In the genomic region with DNA sequence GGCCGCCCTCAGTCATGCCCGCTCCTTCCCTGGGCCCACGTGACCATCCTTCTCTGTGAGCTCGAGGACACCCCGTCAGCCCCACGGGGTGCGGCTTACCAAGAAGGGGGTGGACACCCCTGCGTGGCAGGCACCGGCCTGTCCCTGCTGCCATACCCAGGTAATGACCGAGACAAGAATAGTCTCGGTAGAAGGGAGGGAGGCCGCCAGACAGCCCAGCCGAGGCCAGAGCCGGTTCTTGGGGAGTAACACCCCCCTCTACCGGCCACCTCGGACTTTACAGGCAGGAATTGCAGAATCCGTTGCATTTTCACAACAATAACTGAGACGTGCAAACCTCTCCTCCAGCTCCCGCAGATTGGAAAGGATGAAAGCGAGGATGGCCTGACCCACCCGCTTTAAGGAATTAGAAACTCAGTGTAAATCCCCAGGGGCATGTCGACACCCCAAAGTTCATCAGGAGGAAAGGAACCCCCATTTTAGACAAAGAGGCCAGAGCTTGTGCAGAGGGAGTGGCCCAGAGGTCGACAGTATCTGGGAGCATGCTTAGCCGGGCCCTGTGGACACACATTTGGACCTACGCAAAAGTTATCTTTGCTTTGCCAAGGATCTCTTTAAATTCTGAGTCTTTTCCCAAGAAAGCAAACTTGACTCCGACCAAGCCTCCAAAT, we compare ENCODE assay signal across 9 cellular contexts.
DNase-seq lines count a peak whose midpoint lies in the region; ATAC-seq and TF ChIP-seq lines count a peak whose summit lies in the region.
"Had no signal": no experiment of that assay in that cellular context is flagged by ENCODE, and none has a peak within 500 bp of the region (broad histone marks: within the 10 kb centered on the region; RNA-seq: fewer than 3 reads in every experiment).

No MANE protein-coding gene starts in this region.

- no peak overlapping the region for H3K27ac ChIP-seq in prostate gland

- H3K9ac ChIP-seq in NT2/D1 (ENCODE audit: insufficient read length, low read depth): no peak overlapping the region

- DNase-seq in AG04449 (ENCODE audit: low read depth, low spot score) (no peak), NT2/D1 (ENCODE audit: low read depth, low spot score) (peak; percentile 57), glutamatergic neuron (peak; percentile 82), prostate gland (ENCODE audit: low spot score) (peak; percentile 59), NCI-H446 (lab: John Stamatoyannopoulos, UW) (no peak)
- peak; percentile 8 for DNase-seq in activated T-helper 1 cell treated with anti-CD3 and anti-CD28 coated beads, Interleukin-12 subunit alpha, Interleukin-12 subunit beta, Interleukin-2, Interleukin-4 antibody, amounts not matched to agents 30 ng/mL and 10 ng/mL and 1 ng/mL, durations not matched to agents 14 hours and 24 hours and 36 hours (ENCODE audit: low spot score)

- no peaks in the 10 kb centered on the region for H3K4me1 Mint-ChIP-seq in activated T-helper 1 cell treated with anti-CD3 and anti-CD28 coated beads, Interleukin-12 subunit alpha, Interleukin-12 subunit beta, Interleukin-2, Interleukin-4 antibody, amounts not matched to agents 30 ng/mL and 10 ng/mL and 1 ng/mL, durations not matched to agents 14 hours and 24 hours and 36 hours (ENCODE audit: low read depth)
- H3K4me1 Mint-ChIP-seq in glutamatergic neuron (ENCODE audit: low read depth, unreplicated experiment): peaks cover 2% of the 10 kb centered on the region

- no peak overlapping the region for H3K4me3 Mint-ChIP-seq in activated T-helper 1 cell treated with anti-CD3 and anti-CD28 coated beads, Interleukin-12 subunit alpha, Interleukin-12 subunit beta, Interleukin-2, Interleukin-4 antibody, amounts not matched to agents 30 ng/mL and 10 ng/mL and 1 ng/mL, durations not matched to agents 14 hours and 24 hours and 36 hours
- no peak overlapping the region for H3K4me3 Mint-ChIP-seq in glutamatergic neuron (ENCODE audit: unreplicated experiment)
- H3K4me3 Mint-ChIP-seq: dendritic cell treated with granulocyte-macrophage colony-stimulating factor and Interleukin-4, amounts not matched to agents 40 ng/mL and 50 ng/mL, for 4 days had no signal

- intact Hi-C loops in activated T-helper 1 cell treated with anti-CD3 and anti-CD28 coated beads, Interleukin-12 subunit alpha, Interleukin-12 subunit beta, Interleukin-2, Interleukin-4 antibody, amounts not matched to agents 30 ng/mL and 10 ng/mL and 1 ng/mL, durations not matched to agents 14 hours and 24 hours and 36 hours (cut with micrococcal nuclease): loop anchor here (1.0 kb wide), 1 partner anchor 332 kb away; no protein-coding TSS in a partner anchor
- intact Hi-C loops in prostate gland (cut with DNase I): loop anchor here (10.0 kb wide), 1 partner anchor 421 kb away; a partner anchor contains a TSS

- H3K9me3 ChIP-seq in NT2/D1 (ENCODE audit: insufficient read depth, low read length): no peaks in the 10 kb centered on the region
- no peaks in the 10 kb centered on the region for H3K9me3 ChIP-seq in prostate gland

- POLR2A ChIA-PET in AG04449 (lab: Yijun Ruan, JAX): no interaction called here

- H3K4me3 ChIP-seq in AG04449 (ENCODE audit: low read depth, low read length) (no peak overlapping the region), NT2/D1 (ENCODE audit: insufficient read length, low read depth) (no peak overlapping the region), prostate gland (no peak overlapping the region)

- no peak overlapping the region for H3K27ac Mint-ChIP-seq in activated T-helper 1 cell treated with anti-CD3 and anti-CD28 coated beads, Interleukin-12 subunit alpha, Interleukin-12 subunit beta, Interleukin-2, Interleukin-4 antibody, amounts not matched to agents 30 ng/mL and 10 ng/mL and 1 ng/mL, durations not matched to agents 14 hours and 24 hours and 36 hours
- H3K27ac Mint-ChIP-seq in glutamatergic neuron (ENCODE audit: unreplicated experiment): no peak overlapping the region
- H3K27ac Mint-ChIP-seq: dendritic cell treated with granulocyte-macrophage colony-stimulating factor and Interleukin-4, amounts not matched to agents 40 ng/mL and 50 ng/mL, for 4 days had no signal

- H3K27me3 ChIP-seq in NT2/D1 (ENCODE audit: insufficient read depth, insufficient read length): peaks cover 84% of the 10 kb centered on the region
- no peaks in the 10 kb centered on the region for H3K27me3 ChIP-seq in prostate gland (replicated peaks; ENCODE audit: insufficient read depth)

- H3K36me3 ChIP-seq in NT2/D1 (ENCODE audit: insufficient read depth, insufficient read length, low read length) (no peaks in the 10 kb centered on the region), prostate gland (no peaks in the 10 kb centered on the region)

- peak; percentile 71 for TF ChIP-seq CTCF in AG04449 (IDR thresholded peaks at IDR 0.05; ENCODE audit: insufficient read depth, low read length, missing control alignments)
- TF ChIP-seq CTCF in glutamatergic neuron (IDR thresholded peaks at IDR 0.05; ENCODE audit: partially characterized antibody, unreplicated experiment): peak; percentile 80
- peak; percentile 45 to 86 (median 71) for TF ChIP-seq CTCF in prostate gland (IDR thresholded peaks at IDR 0.05)

- no peaks in the 10 kb centered on the region for H3K36me3 Mint-ChIP-seq in activated T-helper 1 cell treated with anti-CD3 and anti-CD28 coated beads, Interleukin-12 subunit alpha, Interleukin-12 subunit beta, Interleukin-2, Interleukin-4 antibody, amounts not matched to agents 30 ng/mL and 10 ng/mL and 1 ng/mL, durations not matched to agents 14 hours and 24 hours and 36 hours (ENCODE audit: low read depth)
- no peaks in the 10 kb centered on the region for H3K36me3 Mint-ChIP-seq in glutamatergic neuron (ENCODE audit: unreplicated experiment)

- TF ChIP-seq POLR2A in prostate gland (IDR thresholded peaks at IDR 0.05): no peak

- 30% methylated on average over 26 of the region's 26 CpGs for WGBS in prostate gland

- CTCF ChIA-PET in AG04449 (lab: Yijun Ruan, JAX): interaction anchor here (0.6 to 20.1 kb wide), 49 partner anchors 9 to 410 kb away, joined by 3 to 576 read pairs (median 4); a partner anchor contains a TSS

- ATAC-seq in GM19467 (IDR thresholded peaks at IDR 0.05; ENCODE audit: unreplicated experiment): peak; percentile 47
- ATAC-seq in HG03439 (IDR thresholded peaks at IDR 0.05; ENCODE audit: unreplicated experiment): no peak

- H3K27me3 Mint-ChIP-seq in activated T-helper 1 cell treated with anti-CD3 and anti-CD28 coated beads, Interleukin-12 subunit alpha, Interleukin-12 subunit beta, Interleukin-2, Interleukin-4 antibody, amounts not matched to agents 30 ng/mL and 10 ng/mL and 1 ng/mL, durations not matched to agents 14 hours and 24 hours and 36 hours (ENCODE audit: insufficient read depth): peaks cover 3% of the 10 kb centered on the region
- H3K27me3 Mint-ChIP-seq in glutamatergic neuron (ENCODE audit: unreplicated experiment): peaks cover 3% of the 10 kb centered on the region

- H3K9me3 Mint-ChIP-seq in activated T-helper 1 cell treated with anti-CD3 and anti-CD28 coated beads, Interleukin-12 subunit alpha, Interleukin-12 subunit beta, Interleukin-2, Interleukin-4 antibody, amounts not matched to agents 30 ng/mL and 10 ng/mL and 1 ng/mL, durations not matched to agents 14 hours and 24 hours and 36 hours: no peaks in the 10 kb centered on the region
- peaks cover 10% of the 10 kb centered on the region for H3K9me3 Mint-ChIP-seq in glutamatergic neuron (ENCODE audit: unreplicated experiment)
- H3K9me3 Mint-ChIP-seq: dendritic cell treated with granulocyte-macrophage colony-stimulating factor and Interleukin-4, amounts not matched to agents 40 ng/mL and 50 ng/mL, for 4 days had no signal

- H3K4me1 ChIP-seq in NT2/D1 (ENCODE audit: insufficient read depth, insufficient read length) (peaks cover 9% of the 10 kb centered on the region), prostate gland (replicated peaks) (peaks cover 3% of the 10 kb centered on the region)

Comparison
In these comparisons a context has a peak if more than half of its experiments do, and no peak if none do; other contexts are left out.
1. DNase-seq: peak in NT2/D1 (single experiment), activated T-helper 1 cell treated with anti-CD3 and anti-CD28 coated beads, Interleukin-12 subunit alpha, Interleukin-12 subunit beta, Interleukin-2, Interleukin-4 antibody, amounts not matched to agents 30 ng/mL and 10 ng/mL and 1 ng/mL, durations not matched to agents 14 hours and 24 hours and 36 hours (single experiment), glutamatergic neuron (single experiment) and prostate gland (single experiment); none in AG04449 (single experiment) and NCI-H446 (0 of 2).
2. Peak in every context shown above with its lines, with median percentiles within 50 percentile points of each other: CTCF ChIP-seq.